Comparison of ENCODE assay signal across 8 cellular contexts in the genomic region with DNA sequence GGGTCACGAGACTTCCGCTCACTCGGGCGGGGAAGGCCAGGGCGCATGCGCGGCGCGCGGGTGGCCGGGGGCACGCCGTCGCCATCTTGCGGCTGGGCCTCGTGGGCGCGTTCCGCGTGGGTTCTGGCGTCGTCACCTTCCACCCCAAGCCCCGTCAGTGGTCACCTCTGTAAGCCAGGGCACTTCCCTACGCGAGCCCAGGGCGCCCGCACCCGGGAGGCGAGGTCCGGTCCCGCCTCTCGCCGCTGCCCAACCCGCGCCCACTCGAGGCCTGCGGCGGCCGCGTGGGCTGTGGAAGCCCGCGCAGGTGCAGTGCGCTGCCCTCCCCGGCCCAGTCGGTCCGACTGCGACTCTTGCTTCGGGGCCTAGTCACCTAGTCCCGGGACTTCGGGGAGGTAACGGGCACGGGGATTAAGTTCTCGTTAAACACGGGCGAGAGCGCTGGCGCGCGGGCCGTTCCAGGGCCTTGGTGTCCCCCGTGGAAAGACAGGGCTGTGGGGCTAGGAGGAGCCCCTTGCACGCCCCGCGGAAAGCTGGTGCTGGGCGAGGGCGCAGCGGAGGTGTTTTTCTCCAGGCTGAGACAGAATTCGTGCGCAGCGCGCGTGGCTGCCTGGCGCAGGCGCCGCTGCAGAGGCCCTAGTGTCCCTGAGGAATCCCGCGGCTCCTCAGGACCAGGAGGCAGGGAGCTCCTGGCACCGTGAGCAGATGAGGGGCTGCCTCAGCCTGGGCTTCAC. TPM values are rescaled to one million over a fixed set of nuclear protein-coding genes. Genes with fewer than 3 reads are reported as not detected.
A peak's percentile ranks its signal among the peaks of the same experiment; 100 is the strongest.
DNase-seq lines count a peak whose midpoint lies in the region; ATAC-seq lines count a peak whose summit lies in the region.

No MANE protein-coding gene starts in this region.

- H3K4me3 ChIP-seq in NT2/D1 (ENCODE audit: insufficient read length, low read depth) (peak overlapping the region; percentile 97), mononuclear cell (ENCODE audit: low read length) (peak overlapping the region; percentile 85)

- H3K4me1 ChIP-seq in NT2/D1 (ENCODE audit: insufficient read depth, insufficient read length) (peaks cover 28% of the 10 kb centered on the region), mononuclear cell (ENCODE audit: insufficient read depth, low read length) (peaks cover 56% of the 10 kb centered on the region)

- ATAC-seq in GM18907 (IDR thresholded peaks at IDR 0.05; ENCODE audit: unreplicated experiment): peak; percentile 50
- peak; percentile 6 for ATAC-seq in HG03460 (IDR thresholded peaks at IDR 0.05; ENCODE audit: unreplicated experiment)

- no peaks in the 10 kb centered on the region for H3K27me3 ChIP-seq in NT2/D1 (ENCODE audit: insufficient read depth, insufficient read length)
- H3K27me3 ChIP-seq in mononuclear cell (ENCODE audit: insufficient read depth, low read length): no peaks in the 10 kb centered on the region

- H3K9ac ChIP-seq in NT2/D1 (ENCODE audit: insufficient read length, low read depth): peak overlapping the region; percentile 98

- H3K9me3 ChIP-seq in NT2/D1 (ENCODE audit: insufficient read depth, low read length): no peaks in the 10 kb centered on the region
- H3K9me3 ChIP-seq in mononuclear cell (ENCODE audit: low read depth, low read length): no peaks in the 10 kb centered on the region

- H3K36me3 ChIP-seq in NT2/D1 (ENCODE audit: insufficient read depth, insufficient read length, low read length): peaks cover 32% of the 10 kb centered on the region

- peak; percentile 99 for DNase-seq in AG08396 (ENCODE audit: low spot score)
- DNase-seq in NT2/D1 (ENCODE audit: low read depth, low spot score): peak; percentile 52
- DNase-seq in activated CD8-positive, alpha-beta memory T cell treated with anti-CD3 and anti-CD28 coated beads, Interleukin-2, amount 50 U/mL, for 48 hours: peak; percentile 99
- DNase-seq in epidermal melanocyte (ENCODE audit: insufficient read length, low spot score): peak; percentile 91
- DNase-seq in stimulated activated CD8-positive, alpha-beta memory T cell treated with anti-CD3 and anti-CD28 coated beads, Interleukin-4, amount 100 ng/mL, for 1 hour (ENCODE audit: low read depth in 2 of 2, low spot score in 1 of 2): peak; percentile 91 to 95

RNA-seq across cellular contexts. Expression of a gene that starts 0.4 kb away (rescaled TPM):
- total RNA-seq in mononuclear cell: 189 TPM

RNA-seq across cellular contexts. Expression of a gene that starts 11.2 kb away (rescaled TPM):
- 239 TPM for total RNA-seq in mononuclear cell

RNA-seq across cellular contexts. Expression of a gene that starts 19.8 kb away (rescaled TPM):
- 77.9 TPM for total RNA-seq in mononuclear cell

RNA-seq across cellular contexts. Expression of a gene that starts 20.0 kb away (rescaled TPM):
- total RNA-seq in mononuclear cell: 36.3 TPM

RNA-seq across cellular contexts. Expression of a gene that starts 30.5 kb away (rescaled TPM):
- total RNA-seq in mononuclear cell: 0.10 TPM

Comparison
In these comparisons a context has a peak if more than half of its experiments do, and no peak if none do; other contexts are left out.
1. Peak in every context shown above with its lines: DNase-seq, ATAC-seq and H3K4me3 ChIP-seq.